Comparison of ENCODE assay signal across 8 cellular contexts in genomic region chr5:57173026-57173317, GRCh38. TPM values are rescaled to one million over a fixed set of nuclear protein-coding genes. Genes with fewer than 3 reads are reported as not detected.
A peak's percentile ranks its signal among the peaks of the same experiment; 100 is the strongest.
DNase-seq lines count a peak whose midpoint lies in the region; ATAC-seq, FAIRE-seq and TF ChIP-seq lines count a peak whose summit lies in the region.

No MANE protein-coding gene starts in this region.

- H3K4me1 ChIP-seq in ES-I3 (ENCODE audit: insufficient read depth, low read length), result no peaks in the 10 kb centered on the region
- H3K4me1 ChIP-seq in Peyer's patch, result peaks cover 0 to 17% (median 0%) of the 10 kb centered on the region in 4 donors
- peaks cover 0 to 16% (median 0%) of the 10 kb centered on the region in 3 donors for H3K4me1 ChIP-seq in pancreas

- H3K36me3 ChIP-seq in ES-I3 (ENCODE audit: insufficient read depth, low read length) (no peaks in the 10 kb centered on the region), Peyer's patch (no peaks in the 10 kb centered on the region), pancreas (no peaks in the 10 kb centered on the region)

- H3K4me3 ChIP-seq in Peyer's patch, result peak overlapping the region; percentile 80 to 96 (median 94)
- peak overlapping the region; percentile 99 for H3K4me3 ChIP-seq in epithelial cell of proximal tubule (ENCODE audit: low read depth, low read length)
- H3K4me3 ChIP-seq in pancreas, result peak overlapping the region; percentile 36 to 95 (median 71)

- H3K9me3 ChIP-seq in ES-I3 (ENCODE audit: control insufficient read depth, insufficient read depth, low read length) (no peaks in the 10 kb centered on the region), Peyer's patch (no peaks in the 10 kb centered on the region), pancreas (no peaks in the 10 kb centered on the region)

- intact Hi-C loops in pancreas (cut with DNase I), result no loop called here

- TF ChIP-seq POLR2A in Peyer's patch (IDR thresholded peaks at IDR 0.05), result no peak

- no peak for FAIRE-seq in pancreas (lab: Jason Lieb, UNC)

- 0 to 1% methylated on average over 17 of the region's 17 CpGs for WGBS in pancreas, 2 donors

- DNase-seq in Peyer's patch (peak in 1 of 3 donors; percentile 65), epithelial cell of proximal tubule (ENCODE audit: low read depth) (no peak), pancreas (peak in 1 of 6 donors; percentile 85), 8988T (no peak), SIG-M5 treated with dmso at 0.1 percent for 504 hours (lab: John Stamatoyannopoulos, UW; ENCODE audit: unreplicated experiment) (no peak)
- DNase-seq in NK-92 treated with Interleukin-12 subunit alpha and Interleukin-12 subunit beta, amount 100 ng/mL, for 24 hours (lab: John Stamatoyannopoulos, UW), result no peak
- DNase-seq in activated CD4-positive, alpha-beta T cell treated with anti-CD3 and anti-CD28 coated beads for 48 hours, result no peak

- no peak for ATAC-seq in pancreas

- H3K27ac ChIP-seq in Peyer's patch (peak overlapping the region; percentile 100), pancreas (peak overlapping the region; percentile 94 to 100 (median 96))

- H3K27me3 ChIP-seq in Peyer's patch (no peaks in the 10 kb centered on the region), pancreas (no peaks in the 10 kb centered on the region)

- no peak for TF ChIP-seq CTCF in Peyer's patch (IDR thresholded peaks at IDR 0.05)
- no peak for TF ChIP-seq CTCF in epithelial cell of proximal tubule (conservative IDR thresholded peaks at IDR 0.05; ENCODE audit: low read depth, low read length)
- TF ChIP-seq CTCF in pancreas (IDR thresholded peaks at IDR 0.05), result no peak

- H3K9ac ChIP-seq in ES-I3 (ENCODE audit: low read depth, low read length), result peak overlapping the region; percentile 83

RNA-seq across cellular contexts. Expression of gene GPBP1, which starts 0.9 kb away (rescaled TPM):
- 100 to 1,000 TPM in 1 of 4 donors, 10 to 100 TPM in 3; 67.0 to 191 (median 81.7) TPM for total RNA-seq in Peyer's patch
- total RNA-seq in epithelial cell of proximal tubule, result 36.5 and 41.1 TPM in 2 replicates
- total RNA-seq in pancreas, result 10 to 100 TPM; 23.4 to 44.9 (median 26.1) TPM
- 10 to 100 TPM; 32.6 to 54.0 TPM for polyA plus RNA-seq in pancreas
